Comparison of ENCODE assay signal across 10 cellular contexts in the genomic region with DNA sequence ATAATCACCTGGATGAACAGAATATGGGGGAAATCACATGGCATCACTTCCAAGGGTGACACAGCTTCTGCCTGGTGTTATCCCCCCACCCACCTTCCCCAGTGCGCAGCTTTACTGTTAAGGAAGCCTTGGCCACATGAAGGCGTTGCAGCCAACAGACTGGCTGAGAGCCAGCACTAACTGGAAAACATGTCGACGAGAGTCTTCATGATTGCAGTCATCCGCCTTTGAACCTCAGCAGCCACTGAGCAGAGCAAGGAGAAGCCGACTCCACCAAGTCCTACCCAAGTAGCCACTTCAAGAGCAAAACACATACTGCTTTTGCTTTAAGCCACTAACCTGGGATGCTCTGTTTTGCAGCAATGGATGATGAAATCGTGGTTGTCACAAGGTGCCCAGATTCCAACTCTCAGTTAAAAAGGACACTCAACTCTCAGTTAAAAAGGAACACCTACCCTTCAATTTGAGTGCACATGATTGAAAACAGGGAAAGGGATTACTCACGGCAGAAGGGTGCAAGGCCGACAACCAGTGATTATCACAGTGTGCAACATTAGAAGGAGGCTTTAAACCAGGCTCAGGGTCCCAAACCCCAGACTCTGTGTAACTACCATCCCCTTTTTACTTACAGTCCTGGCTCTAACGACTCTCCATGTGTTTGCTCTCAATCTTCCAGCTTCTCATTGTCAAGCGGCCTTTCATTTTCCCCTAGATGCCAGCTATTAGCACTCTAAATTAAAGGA.
A peak's percentile ranks its signal among the peaks of the same experiment; 100 is the strongest.
DNase-seq lines count a peak whose midpoint lies in the region; ATAC-seq and TF ChIP-seq lines count a peak whose summit lies in the region.
"Had no signal": no experiment of that assay in that cellular context is flagged by ENCODE, and none has a peak within 500 bp of the region (broad histone marks: within the 10 kb centered on the region; RNA-seq: fewer than 3 reads in every experiment).

No MANE protein-coding gene starts in this region.

- H3K4me1 ChIP-seq in aorta (ENCODE audit: control insufficient read depth in 1 of 2, insufficient read depth in 2 of 2, low read length in 2 of 2) = peaks cover 2% of the 10 kb centered on the region in 2 donors

- peaks cover 21% of the 10 kb centered on the region for H3K36me3 Mint-ChIP-seq in activated CD4-positive, alpha-beta T cell treated with anti-CD3 and anti-CD28 coated beads, Interleukin-2, amount 10 ng/mL, durations not matched to agents 7 days and 5 days (ENCODE audit: low read depth)
- peaks cover 11% of the 10 kb centered on the region for H3K36me3 Mint-ChIP-seq in central memory CD8-positive, alpha-beta T cell (ENCODE audit: insufficient read depth)
- H3K36me3 Mint-ChIP-seq in chondrocyte (ENCODE audit: low read depth) = peaks cover 5% of the 10 kb centered on the region

- no peaks in the 10 kb centered on the region for H3K27me3 ChIP-seq in aorta (ENCODE audit: control insufficient read depth in 1 of 2, insufficient read depth in 2 of 2, low read length in 1 of 2)

- POLR2A ChIA-PET in activated CD4-positive, alpha-beta T cell treated with anti-CD3 and anti-CD28 coated beads, Interleukin-2, amount 10 ng/mL, durations not matched to agents 7 days and 5 days (lab: Charles Lee) = interaction anchor here (1.0 kb wide), 1 partner anchor 13 kb away, joined by 4 read pairs; no protein-coding TSS in a partner anchor

- no peak overlapping the region for H3K27ac Mint-ChIP-seq in activated CD4-positive, alpha-beta T cell treated with anti-CD3 and anti-CD28 coated beads, Interleukin-2, amount 10 ng/mL, durations not matched to agents 7 days and 5 days
- no peak overlapping the region for H3K27ac Mint-ChIP-seq in central memory CD8-positive, alpha-beta T cell (ENCODE audit: low read depth)
- H3K27ac Mint-ChIP-seq in chondrocyte (ENCODE audit: unreplicated experiment) = no peak overlapping the region

- peak overlapping the region; percentile 88 for H3K27ac ChIP-seq in KOPT-K1 (ENCODE audit: low read depth, low read length, poor library complexity, severe bottlenecking)
- H3K27ac ChIP-seq in aorta (ENCODE audit: low read depth in 1 of 2, low read length in 2 of 2) = no peak overlapping the region

- H3K36me3 ChIP-seq in KOPT-K1 (ENCODE audit: insufficient read depth, low read length) = no peaks in the 10 kb centered on the region
- no peaks in the 10 kb centered on the region for H3K36me3 ChIP-seq in aorta (ENCODE audit: control insufficient read depth in 1 of 2, insufficient read depth in 2 of 2, low read length in 1 of 2)

- CTCF ChIA-PET in activated CD4-positive, alpha-beta T cell treated with anti-CD3 and anti-CD28 coated beads, Interleukin-2, amount 10 ng/mL, durations not matched to agents 7 days and 5 days (lab: Charles Lee) = interaction anchor here (1.0 to 1.2 kb wide), 2 partner anchors 10 to 12 kb away, joined by 3 to 4 read pairs; no protein-coding TSS in a partner anchor

- H3K4me3 ChIP-seq in aorta (ENCODE audit: low read length in 2 of 2) = no peak overlapping the region

- H3K9me3 Mint-ChIP-seq in activated CD4-positive, alpha-beta T cell treated with anti-CD3 and anti-CD28 coated beads, Interleukin-2, amount 10 ng/mL, durations not matched to agents 7 days and 5 days = peaks cover 3% of the 10 kb centered on the region
- H3K9me3 Mint-ChIP-seq in central memory CD8-positive, alpha-beta T cell = no peaks in the 10 kb centered on the region
- H3K9me3 Mint-ChIP-seq in chondrocyte (ENCODE audit: low read depth) = no peaks in the 10 kb centered on the region
- H3K9me3 Mint-ChIP-seq: neural crest cell had no signal

- no peaks in the 10 kb centered on the region for H3K27me3 Mint-ChIP-seq in activated CD4-positive, alpha-beta T cell treated with anti-CD3 and anti-CD28 coated beads, Interleukin-2, amount 10 ng/mL, durations not matched to agents 7 days and 5 days
- no peaks in the 10 kb centered on the region for H3K27me3 Mint-ChIP-seq in central memory CD8-positive, alpha-beta T cell
- no peaks in the 10 kb centered on the region for H3K27me3 Mint-ChIP-seq in chondrocyte (ENCODE audit: low read depth)

- intact Hi-C loops in aorta (cut with DNase I) = no loop called here

- 81 to 83% methylated on average over 11 of the region's 11 CpGs for WGBS in aorta, 2 donors

- no peak for TF ChIP-seq CTCF in chondrocyte (IDR thresholded peaks at IDR 0.05)

- peak; percentile 78 for ATAC-seq in central memory CD8-positive, alpha-beta T cell (replicated peaks; ENCODE audit: extremely low read depth, poor library complexity, severe bottlenecking)
- no peak for ATAC-seq in aorta (ENCODE audit: low FRiP score)
- ATAC-seq: SK-N-SH treated with all-trans-retinoic acid at 6 μM for 48 hours had no signal

- H3K9me3 ChIP-seq in KOPT-K1 (ENCODE audit: insufficient read depth, low read length, poor library complexity, severe bottlenecking) (no peaks in the 10 kb centered on the region), aorta (ENCODE audit: control insufficient read depth, low read length) (no peaks in the 10 kb centered on the region)

- H3K4me3 Mint-ChIP-seq in activated CD4-positive, alpha-beta T cell treated with anti-CD3 and anti-CD28 coated beads, Interleukin-2, amount 10 ng/mL, durations not matched to agents 7 days and 5 days = peak overlapping the region; percentile 63
- H3K4me3 Mint-ChIP-seq in central memory CD8-positive, alpha-beta T cell = peak overlapping the region; percentile 71
- H3K4me3 Mint-ChIP-seq in chondrocyte (ENCODE audit: unreplicated experiment) = no peak overlapping the region
- H3K4me3 Mint-ChIP-seq: neural crest cell had no signal

- DNase-seq in activated CD4-positive, alpha-beta T cell treated with anti-CD3 and anti-CD28 coated beads, Interleukin-2, amount 10 ng/mL, durations not matched to agents 7 days and 5 days = peak; percentile 84
- peak; percentile 21 to 39 for DNase-seq in central memory CD8-positive, alpha-beta T cell (ENCODE audit: low spot score in 2 of 2)
- DNase-seq in stimulated activated CD4-positive, alpha-beta T cell treated with anti-CD3 and anti-CD28 coated beads, Interleukin-4, amount 100 ng/mL, for 1 hour = peak; percentile 66
- no peak for DNase-seq in iPS-NIHi11 (ENCODE audit: low spot score)
- no peak for DNase-seq in chondrocyte (ENCODE audit: low spot score)
- no peak for DNase-seq in aorta
- no peak for DNase-seq in NAMALWA (ENCODE audit: low spot score)

- peaks cover 44% of the 10 kb centered on the region for H3K4me1 Mint-ChIP-seq in activated CD4-positive, alpha-beta T cell treated with anti-CD3 and anti-CD28 coated beads, Interleukin-2, amount 10 ng/mL, durations not matched to agents 7 days and 5 days
- peaks cover 48% of the 10 kb centered on the region for H3K4me1 Mint-ChIP-seq in central memory CD8-positive, alpha-beta T cell
- peaks cover 11% of the 10 kb centered on the region for H3K4me1 Mint-ChIP-seq in chondrocyte (ENCODE audit: low read depth)

Comparison
In these comparisons a context has a peak if more than half of its experiments do, and no peak if none do; other contexts are left out.
1. DNase-seq: peak in activated CD4-positive, alpha-beta T cell treated with anti-CD3 and anti-CD28 coated beads, Interleukin-2, amount 10 ng/mL, durations not matched to agents 7 days and 5 days (single experiment), central memory CD8-positive, alpha-beta T cell (2 of 2) and stimulated activated CD4-positive, alpha-beta T cell treated with anti-CD3 and anti-CD28 coated beads, Interleukin-4, amount 100 ng/mL, for 1 hour (single experiment); none in iPS-NIHi11 (single experiment), chondrocyte (single experiment), aorta (0 of 2) and NAMALWA (single experiment).